Comparison of ENCODE assay signal across 2 cellular contexts in the genomic region with DNA sequence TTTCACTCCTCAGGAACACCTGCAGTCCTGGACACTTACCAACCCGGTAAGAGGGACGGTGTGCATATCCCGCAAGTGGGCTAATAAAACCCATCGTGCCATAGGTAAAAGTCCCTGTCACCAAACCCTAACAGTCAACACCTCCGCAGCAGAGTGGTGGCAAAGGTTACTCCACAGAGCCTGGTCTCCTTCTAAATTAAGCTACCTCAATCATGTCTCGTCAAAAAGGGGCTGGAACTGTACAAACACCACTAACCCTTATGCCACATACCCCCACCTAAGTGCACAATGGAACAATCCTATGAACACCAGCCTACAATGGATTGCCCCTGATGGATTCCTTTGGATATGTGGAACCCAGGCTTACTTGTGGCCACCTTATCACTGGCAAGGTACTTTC.
TF ChIP-seq lines count a peak whose summit lies in the region.

No MANE protein-coding gene starts in this region.

TF ChIP-seq in HepG2, 621 proteins besides CTCF, POLR2A, EP300 and RAD21:
- TF ChIP-seq STAT5B (CRISPR knock-in tag; IDR thresholded peaks at IDR 0.05) (no peak), ISX (CRISPR knock-in tag; conservative IDR thresholded peaks at IDR 0.05) (no peak), LCORL (IDR thresholded peaks at IDR 0.05) (no peak), LCORL (CRISPR knock-in tag; IDR thresholded peaks at IDR 0.05) (no peak)
- TF ChIP-seq, protein P1, sequence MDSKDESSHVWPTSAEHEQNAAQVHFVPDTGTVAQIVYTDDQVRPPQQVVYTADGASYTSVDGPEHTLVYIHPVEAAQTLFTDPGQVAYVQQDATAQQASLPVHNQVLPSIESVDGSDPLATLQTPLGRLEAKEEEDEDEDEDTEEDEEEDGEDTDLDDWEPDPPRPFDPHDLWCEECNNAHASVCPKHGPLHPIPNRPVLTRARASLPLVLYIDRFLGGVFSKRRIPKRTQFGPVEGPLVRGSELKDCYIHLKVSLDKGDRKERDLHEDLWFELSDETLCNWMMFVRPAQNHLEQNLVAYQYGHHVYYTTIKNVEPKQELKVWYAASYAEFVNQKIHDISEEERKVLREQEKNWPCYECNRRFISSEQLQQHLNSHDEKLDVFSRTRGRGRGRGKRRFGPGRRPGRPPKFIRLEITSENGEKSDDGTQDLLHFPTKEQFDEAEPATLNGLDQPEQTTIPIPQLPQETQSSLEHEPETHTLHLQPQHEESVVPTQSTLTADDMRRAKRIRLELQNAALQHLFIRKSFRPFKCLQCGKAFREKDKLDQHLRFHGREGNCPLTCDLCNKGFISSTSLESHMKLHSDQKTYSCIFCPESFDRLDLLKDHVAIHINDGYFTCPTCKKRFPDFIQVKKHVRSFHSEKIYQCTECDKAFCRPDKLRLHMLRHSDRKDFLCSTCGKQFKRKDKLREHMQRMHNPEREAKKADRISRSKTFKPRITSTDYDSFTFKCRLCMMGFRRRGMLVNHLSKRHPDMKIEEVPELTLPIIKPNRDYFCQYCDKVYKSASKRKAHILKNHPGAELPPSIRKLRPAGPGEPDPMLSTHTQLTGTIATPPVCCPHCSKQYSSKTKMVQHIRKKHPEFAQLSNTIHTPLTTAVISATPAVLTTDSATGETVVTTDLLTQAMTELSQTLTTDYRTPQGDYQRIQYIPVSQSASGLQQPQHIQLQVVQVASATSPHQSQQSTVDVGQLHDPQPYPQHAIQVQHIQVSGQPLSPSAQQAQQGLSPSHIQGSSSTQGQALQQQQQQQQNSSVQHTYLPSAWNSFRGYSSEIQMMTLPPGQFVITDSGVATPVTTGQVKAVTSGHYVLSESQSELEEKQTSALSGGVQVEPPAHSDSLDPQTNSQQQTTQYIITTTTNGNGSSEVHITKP (CRISPR knock-in tag; IDR thresholded peaks at IDR 0.05; ENCODE audit: low read depth) = peak; percentile 95
TF ChIP-seq in HepG2: peak in this region for 1.

TF ChIP-seq in HEK293, 187 proteins besides CTCF, POLR2A, EP300 and RAD21:
- TF ChIP-seq, protein P1 (tag by site-specific recombination; IDR thresholded peaks at IDR 0.05) = peak; percentile 69
- TF ChIP-seq, protein P2, sequence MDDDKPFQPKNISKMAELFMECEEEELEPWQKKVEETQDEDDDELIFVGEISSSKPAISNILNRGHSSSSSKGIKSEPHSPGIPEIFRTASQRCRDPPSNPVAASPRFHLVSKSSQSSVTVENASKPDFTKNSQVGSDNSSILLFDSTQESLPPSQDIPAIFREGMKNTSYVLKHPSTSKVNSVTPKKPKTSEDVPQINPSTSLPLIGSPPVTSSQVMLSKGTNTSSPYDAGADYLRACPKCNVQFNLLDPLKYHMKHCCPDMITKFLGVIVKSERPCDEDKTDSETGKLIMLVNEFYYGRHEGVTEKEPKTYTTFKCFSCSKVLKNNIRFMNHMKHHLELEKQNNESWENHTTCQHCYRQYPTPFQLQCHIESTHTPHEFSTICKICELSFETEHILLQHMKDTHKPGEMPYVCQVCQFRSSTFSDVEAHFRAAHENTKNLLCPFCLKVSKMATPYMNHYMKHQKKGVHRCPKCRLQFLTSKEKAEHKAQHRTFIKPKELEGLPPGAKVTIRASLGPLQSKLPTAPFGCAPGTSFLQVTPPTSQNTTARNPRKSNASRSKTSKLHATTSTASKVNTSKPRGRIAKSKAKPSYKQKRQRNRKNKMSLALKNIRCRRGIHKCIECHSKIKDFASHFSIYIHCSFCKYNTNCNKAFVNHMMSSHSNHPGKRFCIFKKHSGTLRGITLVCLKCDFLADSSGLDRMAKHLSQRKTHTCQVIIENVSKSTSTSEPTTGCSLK (tag by site-specific recombination; IDR thresholded peaks at IDR 0.05) = no peak
- no peak for TF ChIP-seq ZNF221 (tag by site-specific recombination; IDR thresholded peaks at IDR 0.05; ENCODE audit: borderline replicate concordance)
- no peak for TF ChIP-seq ZNF292 (tag by site-specific recombination; IDR thresholded peaks at IDR 0.05; ENCODE audit: borderline replicate concordance, low read depth)
- no peak for TF ChIP-seq TCF7L2 (IDR thresholded peaks at IDR 0.05; ENCODE audit: borderline replicate concordance, low read depth, low read length)
- TF ChIP-seq ZNF366 (tag by site-specific recombination; conservative IDR thresholded peaks at IDR 0.05) = no peak
- TF ChIP-seq ZNF266 (tag by site-specific recombination; IDR thresholded peaks at IDR 0.05; ENCODE audit: low read depth) = no peak
- no peak for TF ChIP-seq ZNF660 (tag by site-specific recombination; IDR thresholded peaks at IDR 0.05)
- no peak for TF ChIP-seq ZNF560 (tag by site-specific recombination; IDR thresholded peaks at IDR 0.05; ENCODE audit: borderline replicate concordance)
